18 cellular contexts compared by ENCODE assay signal in the genomic region with DNA sequence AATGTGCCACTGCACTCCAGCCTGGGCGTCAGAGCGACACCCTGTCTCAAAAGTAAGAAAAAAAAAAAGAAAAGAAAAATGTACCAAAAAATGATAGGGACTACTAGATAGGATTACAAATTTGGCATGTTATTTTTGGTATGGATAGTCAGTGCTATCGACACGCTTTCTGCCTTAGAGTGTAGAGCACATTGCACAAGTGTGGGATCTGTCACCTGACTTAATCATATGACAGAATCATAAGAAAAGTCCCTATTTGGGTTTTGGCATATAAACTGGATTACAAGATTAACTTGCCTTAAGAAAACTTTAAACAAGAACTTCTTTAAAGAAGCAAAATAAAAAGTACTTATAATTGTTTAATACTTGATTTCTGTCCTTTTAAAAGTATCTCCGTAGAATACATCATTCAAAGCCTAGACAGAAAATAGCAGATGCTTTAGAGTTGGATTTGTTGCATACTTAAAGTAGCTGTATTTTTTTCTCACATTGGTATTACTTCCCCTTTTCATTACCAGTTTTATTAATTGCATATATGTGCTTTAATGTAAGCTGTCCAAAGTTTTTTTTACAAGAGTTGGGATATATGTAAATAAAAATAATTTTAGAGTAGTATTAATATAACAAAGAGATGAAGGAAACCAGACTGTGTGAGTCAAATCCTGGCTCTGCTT. TPM values are rescaled to one million over a fixed set of nuclear protein-coding genes. Genes with fewer than 3 reads are reported as not detected.
A peak's percentile ranks its signal among the peaks of the same experiment; 100 is the strongest.
DNase-seq lines count a peak whose midpoint lies in the region; ATAC-seq and TF ChIP-seq lines count a peak whose summit lies in the region.
"Had no signal": no experiment of that assay in that cellular context is flagged by ENCODE, and none has a peak within 500 bp of the region (broad histone marks: within the 10 kb centered on the region; RNA-seq: fewer than 3 reads in every experiment).

No MANE protein-coding gene starts in this region.

- H3K4me1 ChIP-seq in adipocyte (ENCODE audit: control insufficient read depth, insufficient read depth, low read length) = peaks cover 37% of the 10 kb centered on the region
- no peaks in the 10 kb centered on the region for H3K4me1 ChIP-seq in mucosa of descending colon (ENCODE audit: low read depth)
- H3K4me1 ChIP-seq: testis had no signal

- ATAC-seq in GM18868 (IDR thresholded peaks at IDR 0.05; ENCODE audit: unreplicated experiment) (peak; percentile 81), HG03135 (IDR thresholded peaks at IDR 0.05; ENCODE audit: unreplicated experiment) (peak; percentile 55), mucosa of descending colon (no peak), esophagus mucosa (no peak)
- ATAC-seq: HepG2, lower lobe of right lung had no signal

- no peaks in the 10 kb centered on the region for H3K27me3 ChIP-seq in adipocyte (replicated peaks; ENCODE audit: control insufficient read depth, insufficient read depth, low read length)
- H3K27me3 ChIP-seq: testis had no signal

- DNase-seq in AML-193 (lab: John Stamatoyannopoulos, UW) (peak; percentile 53 to 57), adipocyte (ENCODE audit: low read depth) (no peak), NCI-H446 treated with DMSO at 0.1 percent for 48 hours (lab: John Stamatoyannopoulos, UW) (no peak), erythroblast (lab: John Stamatoyannopoulos, UW) (no peak), mucosa of descending colon (no peak)
- DNase-seq: ACHN; activated CD4-positive, alpha-beta T cell treated with anti-CD3 and anti-CD28 coated beads for 4 hours; activated naive CD8-positive, alpha-beta T cell treated with anti-CD3 and anti-CD28 coated beads for 36 hours; COR-L47; effector CD4-positive, alpha-beta T cell; lower lobe of right lung; NCI-H1105; SHP77; testis had no signal

- no peak overlapping the region for H3K4me3 ChIP-seq in adipocyte (ENCODE audit: low read length)
- H3K4me3 ChIP-seq in mucosa of descending colon = no peak overlapping the region
- H3K4me3 ChIP-seq: lower lobe of right lung, testis had no signal

- no peak for TF ChIP-seq POLR2A in erythroblast (IDR thresholded peaks at IDR 0.05; ENCODE audit: low read length)

- TF ChIP-seq CTCF in mucosa of descending colon (IDR thresholded peaks at IDR 0.05) = no peak

- peak overlapping the region; percentile 39 for H3K9ac ChIP-seq in adipocyte (ENCODE audit: low read length)

- peaks cover 7% of the 10 kb centered on the region for H3K9me3 ChIP-seq in adipocyte (ENCODE audit: control insufficient read depth, low read length)
- H3K9me3 ChIP-seq in mucosa of descending colon = peaks cover 5% of the 10 kb centered on the region
- H3K9me3 ChIP-seq: lower lobe of right lung, testis had no signal

- H3K36me3 ChIP-seq in adipocyte (ENCODE audit: control insufficient read depth, insufficient read depth, low read length, severe bottlenecking) (peaks cover 11% of the 10 kb centered on the region), mucosa of descending colon (ENCODE audit: low read depth) (no peaks in the 10 kb centered on the region)
- H3K36me3 ChIP-seq: lower lobe of right lung had no signal

- intact Hi-C loops in mucosa of descending colon (cut with DNase I, micrococcal nuclease) = no loop called here

RNA-seq across cellular contexts. Expression of gene ATP6V1A, which starts 7.8 kb away (rescaled TPM):
- 10 to 100 TPM; 58.7 to 82.6 (median 65.7) TPM for total RNA-seq in mucosa of descending colon
- 59.5 TPM for total RNA-seq in esophagus mucosa

RNA-seq across cellular contexts. Expression of gene NAA50, which starts 8.6 kb away (rescaled TPM):
- 10 to 100 TPM; 74.4 to 99.1 (median 95.9) TPM for total RNA-seq in mucosa of descending colon
- total RNA-seq in esophagus mucosa = 120 TPM

RNA-seq across cellular contexts. Expression of gene USF3, which starts 58.2 kb away (rescaled TPM):
- total RNA-seq in mucosa of descending colon = 10 to 100 TPM; 24.5 to 31.4 (median 26.7) TPM
- total RNA-seq in esophagus mucosa = 10.7 TPM

Comparison
In these comparisons a context has a peak if more than half of its experiments do, and no peak if none do; other contexts are left out.
1. DNase-seq: peak in AML-193 (2 of 2); none in adipocyte (single experiment), NCI-H446 treated with DMSO at 0.1 percent for 48 hours (single experiment), erythroblast (0 of 2) and mucosa of descending colon (0 of 3).
2. ATAC-seq: peak in GM18868 (single experiment) and HG03135 (single experiment); none in mucosa of descending colon (single experiment) and esophagus mucosa (single experiment).